Comparison of ENCODE assay signal across 12 cellular contexts in the genomic region with DNA sequence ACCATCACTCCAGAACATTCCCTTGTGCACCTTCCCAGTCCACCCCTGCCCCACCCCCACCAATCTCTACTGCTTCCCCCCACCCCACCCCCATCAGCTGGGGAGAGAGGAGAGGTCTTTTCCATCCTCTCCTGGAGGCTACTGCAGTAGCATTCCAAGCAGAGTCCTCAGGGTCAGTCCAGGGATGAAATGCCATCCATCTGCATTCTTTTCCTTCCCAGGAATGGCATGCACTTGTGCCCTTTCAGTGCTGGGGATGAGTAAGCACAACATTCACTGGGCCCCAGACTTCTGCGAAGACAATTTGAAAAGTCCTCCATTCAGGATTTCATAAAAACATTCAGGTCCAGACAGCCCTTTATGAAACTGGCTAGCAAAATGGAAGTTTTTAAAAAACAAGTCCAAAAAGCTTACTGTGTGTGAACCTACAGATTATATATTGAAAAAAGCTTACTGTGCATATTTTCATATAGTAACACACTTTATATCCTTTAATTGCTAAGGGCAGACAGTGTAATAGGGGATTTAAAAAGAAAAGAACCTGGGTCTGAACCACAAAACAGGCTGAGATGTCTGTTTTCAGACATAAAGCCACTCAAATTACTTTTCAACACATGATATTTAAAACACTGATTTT. TPM values are rescaled to one million over a fixed set of nuclear protein-coding genes. Genes with fewer than 3 reads are reported as not detected.
DNase-seq lines count a peak whose midpoint lies in the region; ATAC-seq and TF ChIP-seq lines count a peak whose summit lies in the region.
"Had no signal": no experiment of that assay in that cellular context is flagged by ENCODE, and none has a peak within 500 bp of the region (broad histone marks: within the 10 kb centered on the region; RNA-seq: fewer than 3 reads in every experiment).

No MANE protein-coding gene starts in this region.

- no peak overlapping the region for H3K27ac ChIP-seq in adrenal gland
- H3K27ac ChIP-seq: thoracic aorta had no signal

- peak; percentile 63 for ATAC-seq in left ventricle myocardium superior
- ATAC-seq in sciatic nerve, result peak; percentile 22
- ATAC-seq in HG02642 (IDR thresholded peaks at IDR 0.05; ENCODE audit: poor library complexity, unreplicated experiment), result no peak
- ATAC-seq: activated T-cell treated with anti-CD3 and anti-CD28 coated beads, Interleukin-2, amount 50 U/mL, for 72 hours; esophagus mucosa had no signal

- TF ChIP-seq CTCF in adrenal gland (IDR thresholded peaks at IDR 0.05), result no peak

- H3K4me3 ChIP-seq in H7 (ENCODE audit: insufficient read depth, low read depth, low read length) (no peak overlapping the region), adrenal gland (no peak overlapping the region)
- H3K4me3 ChIP-seq: thoracic aorta had no signal

- H3K4me1 ChIP-seq in adrenal gland (replicated peaks in 1 of 2), result peaks cover 0 to 6% of the 10 kb centered on the region in 2 donors

- H3K27me3 ChIP-seq in H7 (ENCODE audit: control insufficient read depth, insufficient read depth, low read length) (no peaks in the 10 kb centered on the region), adrenal gland (no peaks in the 10 kb centered on the region)

- H3K9me3 ChIP-seq in adrenal gland (replicated peaks in 1 of 3), result no peaks in the 10 kb centered on the region
- H3K9me3 ChIP-seq: thoracic aorta had no signal

- 45 to 71% (median 52%) methylated on average over 1 of the region's 1 CpG for WGBS in adrenal gland, 4 donors

- intact Hi-C loops in adrenal gland (cut with DNase I) (no loop called here), left ventricle myocardium superior (cut with micrococcal nuclease) (no loop called here), sciatic nerve (cut with DNase I) (no loop called here)

- DNase-seq in H7 (peak; percentile 62), adrenal gland (peak in 4 of 7 donors; percentile 21 to 54 (median 34)), left ventricle myocardium superior (no peak), sciatic nerve (ENCODE audit: low spot score) (no peak), OCI-M1 (lab: John Stamatoyannopoulos, UW) (no peak), NCI-H526 (lab: John Stamatoyannopoulos, UW) (no peak), NCI-H69 (lab: John Stamatoyannopoulos, UW) (no peak)
- DNase-seq: activated T-cell treated with anti-CD3 and anti-CD28 coated beads, Interleukin-2, amount 50 U/mL, for 72 hours; SHP77 treated with DMSO at 0.1 percent for 48 hours had no signal

- TF ChIP-seq POLR2A in adrenal gland (IDR thresholded peaks at IDR 0.05), result no peak

- no peaks in the 10 kb centered on the region; the same call in 1 of the 2 replicates for H3K36me3 ChIP-seq in H7 (replicated peaks; ENCODE audit: control insufficient read depth, insufficient read depth, low read length)
- no peaks in the 10 kb centered on the region for H3K36me3 ChIP-seq in adrenal gland (replicated peaks in 1 of 2)

RNA-seq across cellular contexts. Expression of gene GOLPH3, which starts 50.0 kb away (rescaled TPM):
- total RNA-seq in H7 (2014; rRNA removed; shearing (Covaris generic)), result 72.9 and 87.0 TPM in 2 replicates
- total RNA-seq in adrenal gland (100 to 1,000 TPM in 2 of 8 donors, 10 to 100 TPM in 6; 62.2 to 206 (median 87.6) TPM), left ventricle myocardium superior (41.2 TPM), sciatic nerve (88.7 TPM)
- polyA plus RNA-seq in adrenal gland, result 10 to 100 TPM; 27.8 to 61.6 (median 30.4) TPM

Comparison
In these comparisons a context has a peak if more than half of its experiments do, and no peak if none do; other contexts are left out.
1. DNase-seq: peak in H7 (single experiment) and adrenal gland (4 of 7); none in left ventricle myocardium superior (single experiment), sciatic nerve (single experiment), OCI-M1 (single experiment), NCI-H526 (0 of 2) and NCI-H69 (single experiment).